ENCODE assay signal across 1 cellular context in the genomic region with DNA sequence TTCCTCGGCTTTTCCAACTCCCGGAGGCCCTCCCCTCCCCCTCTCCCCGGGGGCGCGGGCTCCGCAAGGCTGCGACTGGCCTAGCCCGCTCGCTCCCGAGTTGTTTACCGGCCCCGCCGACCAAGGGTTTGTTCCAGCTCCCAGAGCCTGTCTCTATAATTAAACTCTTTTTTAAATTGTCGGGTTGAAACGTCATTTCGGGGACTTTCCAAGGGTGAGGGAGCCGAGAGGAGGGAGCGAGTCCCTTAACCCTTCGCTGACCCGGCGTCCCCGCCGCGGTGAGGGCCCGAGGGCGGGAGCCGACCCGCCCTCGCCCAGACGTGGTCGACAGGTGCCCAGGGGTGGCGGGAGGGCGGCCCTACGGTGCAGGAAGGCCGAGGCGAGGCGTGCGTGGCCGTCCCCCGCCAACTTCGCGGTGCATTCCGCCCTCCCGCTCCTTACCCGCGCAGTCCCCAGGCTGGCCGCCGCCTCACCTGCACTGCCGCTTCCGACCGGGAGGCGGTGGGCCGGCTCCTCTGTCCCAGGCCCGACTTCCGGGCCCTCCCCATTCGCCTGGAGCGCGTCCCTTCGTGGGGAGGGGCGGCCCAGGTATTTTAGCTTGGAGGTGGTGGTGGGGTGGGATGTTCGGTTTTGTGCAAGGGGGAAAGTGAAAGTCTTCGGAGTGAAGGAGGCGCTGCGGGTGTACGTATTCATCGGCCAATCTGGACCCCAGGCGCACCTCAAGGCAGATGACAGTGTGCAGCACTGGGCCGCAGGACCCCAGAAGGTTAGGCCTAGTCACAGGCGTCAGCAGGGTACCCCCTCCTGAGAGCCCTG.
TF ChIP-seq lines count a peak whose summit lies in the region.

No MANE protein-coding gene starts in this region.

TF ChIP-seq in IMR-90, 13 proteins besides CTCF, POLR2A, EP300 and RAD21 (continued from another document):
- TF ChIP-seq FOS (IDR thresholded peaks at IDR 0.05; ENCODE audit: low read depth, low read length) (no peak), RCOR1 (IDR thresholded peaks at IDR 0.05; ENCODE audit: insufficient replicate concordance, low read length) (peak; percentile 57)
TF ChIP-seq in IMR-90: peak in this region for 4.
